In genomic region chr6:92497281-92497680, GRCh38 we compare ENCODE assay signal across 30 cellular contexts.
"Had no signal": no experiment of that assay in that cellular context is flagged by ENCODE, and none has a peak within 500 bp of the region (broad histone marks: within the 10 kb centered on the region; RNA-seq: fewer than 3 reads in every experiment).

No MANE protein-coding gene starts in this region.

- FAIRE-seq: astrocyte, TTC549 had no signal

- DNase-seq: activated B cell treated with CpG ODN at 0.5 μM for 24 hours; activated CD4-positive, alpha-beta memory T cell treated with anti-CD3 and anti-CD28 coated beads for 36 hours; activated CD4-positive, alpha-beta T cell treated with anti-CD3 and anti-CD28 coated beads for 4 hours; activated CD4-positive, alpha-beta T cell treated with anti-CD3 and anti-CD28 coated beads, Interleukin-2, amount 10 ng/mL, durations not matched to agents 24 days and 14 days; activated CD4-positive, alpha-beta T cell treated with anti-CD3 and anti-CD28 coated beads, Interleukin-2, amount 50 U/mL, for 1 hour; activated CD4-positive, alpha-beta T cell treated with anti-CD3 and anti-CD28 coated beads, Interleukin-2, amount 50 U/mL, for 4 hours; activated CD4-positive, CD25-positive, alpha-beta regulatory T cell treated with anti-CD3 and anti-CD28 coated beads, Interleukin-2, amount 50 U/mL, for 72 hours; activated CD8-positive, alpha-beta memory T cell treated with anti-CD3 and anti-CD28 coated beads, Interleukin-2, amount 50 U/mL, for 4 hours; activated CD8-positive, alpha-beta T cell treated with anti-CD3 and anti-CD28 coated beads for 36 hours; activated effector memory CD4-positive, alpha-beta T cell treated with anti-CD3 and anti-CD28 coated beads, Interleukin-2, amount 50 U/mL, for 16 hours; activated gamma-delta T cell treated with Interleukin-2 at 50 U/mL for 16 hours; activated naive CD4-positive, alpha-beta T cell; activated naive CD4-positive, alpha-beta T cell treated with anti-CD3 and anti-CD28 coated beads for 36 hours; activated naive CD4-positive, alpha-beta T cell treated with anti-CD3 and anti-CD28 coated beads, Interleukin-2, amount 50 U/mL, for 16 hours; activated naive CD8-positive, alpha-beta T cell treated with anti-CD3 and anti-CD28 coated beads for 36 hours; activated T-cell treated with anti-CD3 and anti-CD28 coated beads for 4 hours; activated T-cell treated with anti-CD3 and anti-CD28 coated beads, Interleukin-2, amount 50 U/mL, for 1 hour; activated T-cell treated with anti-CD3 and anti-CD28 coated beads, Interleukin-2, amount 50 U/mL, for 4 hours; activated T-cell treated with anti-CD3 and anti-CD28 coated beads, Interleukin-2, amount 50 U/mL, for 72 hours; amniotic stem cell; aorta; body of pancreas; brain microvascular endothelial cell; central memory CD4-positive, alpha-beta T cell; T-helper 2 cell; T-helper 9 cell had no signal

- ATAC-seq: activated CD8-positive, alpha-beta T cell treated with anti-CD3 and anti-CD28 coated beads for 36 hours; activated naive CD4-positive, alpha-beta T cell treated with anti-CD3 and anti-CD28 coated beads, Interleukin-2, amount 50 U/mL, for 72 hours; activated T-cell treated with anti-CD3 and anti-CD28 coated beads, Interleukin-2, amount 50 U/mL, for 4 hours; activated T-cell treated with anti-CD3 and anti-CD28 coated beads, Interleukin-2, amount 50 U/mL, for 72 hours; activated T-helper 17 cell treated with anti-CD3 and anti-CD28 coated beads, Interleukin-2, amount 50 U/mL, for 72 hours; body of pancreas had no signal
